ENCODE assay signal across 13 cellular contexts in the genomic region with DNA sequence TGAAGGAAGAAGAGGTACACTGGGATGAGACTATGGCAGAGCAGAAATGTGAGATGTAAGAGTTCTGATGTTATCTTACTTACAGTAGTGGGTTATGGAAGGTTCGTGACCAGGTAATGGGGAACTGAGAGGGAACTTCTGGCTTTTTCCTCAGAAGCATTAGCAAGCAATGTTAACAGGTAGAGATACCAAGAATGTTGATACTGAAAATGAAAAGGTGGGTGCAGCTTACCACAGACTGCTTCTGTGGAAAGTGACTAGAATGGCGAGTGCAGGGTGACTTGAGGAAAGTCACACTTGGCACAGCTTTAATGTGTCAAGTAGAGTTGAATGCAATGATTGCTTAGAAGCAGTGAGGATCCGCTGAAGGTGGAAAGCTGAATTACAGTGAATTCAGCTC.
DNase-seq lines count a peak whose midpoint lies in the region; ATAC-seq and TF ChIP-seq lines count a peak whose summit lies in the region.
"Had no signal": no experiment of that assay in that cellular context is flagged by ENCODE, and none has a peak within 500 bp of the region (broad histone marks: within the 10 kb centered on the region; RNA-seq: fewer than 3 reads in every experiment).

No MANE protein-coding gene starts in this region.

- 0 out of 2 replicates have a peak, but pooled peaks cover 4% of the 10 kb centered on the region for H3K79me2 ChIP-seq in MM.1S (ENCODE audit: low read length)

- H3K4me2 ChIP-seq in MM.1S (ENCODE audit: low read depth, low read length) = no peak overlapping the region
- H3K4me2 ChIP-seq: GM23338 had no signal

- no peak overlapping the region for H3K4me3 ChIP-seq in MM.1S (ENCODE audit: low read length)
- H3K4me3 ChIP-seq: body of pancreas, GM23338 had no signal

- no peak overlapping the region for H2AFZ ChIP-seq in MM.1S (ENCODE audit: low read length)
- H2AFZ ChIP-seq: GM23338 had no signal

- H3F3A ChIP-seq in MM.1S (ENCODE audit: insufficient read depth, low read length) = no peaks in the 10 kb centered on the region

- no peaks in the 10 kb centered on the region for H3K27me3 ChIP-seq in MM.1S (replicated peaks; ENCODE audit: insufficient read depth, low read length)
- H3K27me3 ChIP-seq: body of pancreas had no signal

- no peaks in the 10 kb centered on the region for H3K9me3 ChIP-seq in MM.1S (replicated peaks; ENCODE audit: insufficient read depth, low read length)
- H3K9me3 ChIP-seq: body of pancreas had no signal

- H3K9ac ChIP-seq in MM.1S (ENCODE audit: low read length) = no peak overlapping the region

- H3K9me2 ChIP-seq in MM.1S (replicated peaks; ENCODE audit: insufficient read depth, low read length) = no peaks in the 10 kb centered on the region

- H3K27ac ChIP-seq in MM.1S (ENCODE audit: low read length) = no peak overlapping the region; the same call in 1 of the 2 replicates
- H3K27ac ChIP-seq: body of pancreas had no signal

- ATAC-seq in GM18520 (IDR thresholded peaks at IDR 0.05; ENCODE audit: unreplicated experiment) (peak; percentile 75), GM19452 (IDR thresholded peaks at IDR 0.05; ENCODE audit: unreplicated experiment) (peak; percentile 92), HG02884 (IDR thresholded peaks at IDR 0.05; ENCODE audit: unreplicated experiment) (peak; percentile 93)
- ATAC-seq: body of pancreas, GM23338 had no signal

- TF ChIP-seq CTCF in MM.1S (IDR thresholded peaks at IDR 0.05; ENCODE audit: low read length) = no peak

- no peaks in the 10 kb centered on the region for H3K36me3 ChIP-seq in MM.1S (replicated peaks; ENCODE audit: insufficient read depth, low read length)

- peaks cover 14% of the 10 kb centered on the region for H3K4me1 ChIP-seq in MM.1S (ENCODE audit: low read length)
- H3K4me1 ChIP-seq: body of pancreas had no signal

- DNase-seq in MM.1S (peak; percentile 48), cerebellar nuclear complex (lab: John Stamatoyannopoulos, UW) (no peak), SKM-1 (lab: John Stamatoyannopoulos, UW; ENCODE audit: unreplicated experiment) (no peak), NOMO-1 (lab: John Stamatoyannopoulos, UW; ENCODE audit: unreplicated experiment in 2 of 2) (no peak), AG08395 (ENCODE audit: low spot score) (no peak)
- DNase-seq: body of pancreas, KG1, naive B cell, NCI-H2227 treated with DMSO at 0.1 percent for 48 hours had no signal

- H4K20me1 ChIP-seq in MM.1S (ENCODE audit: insufficient read depth, low read length) = no peaks in the 10 kb centered on the region
